Comparison of ENCODE assay signal across 1 cellular context in the genomic region with DNA sequence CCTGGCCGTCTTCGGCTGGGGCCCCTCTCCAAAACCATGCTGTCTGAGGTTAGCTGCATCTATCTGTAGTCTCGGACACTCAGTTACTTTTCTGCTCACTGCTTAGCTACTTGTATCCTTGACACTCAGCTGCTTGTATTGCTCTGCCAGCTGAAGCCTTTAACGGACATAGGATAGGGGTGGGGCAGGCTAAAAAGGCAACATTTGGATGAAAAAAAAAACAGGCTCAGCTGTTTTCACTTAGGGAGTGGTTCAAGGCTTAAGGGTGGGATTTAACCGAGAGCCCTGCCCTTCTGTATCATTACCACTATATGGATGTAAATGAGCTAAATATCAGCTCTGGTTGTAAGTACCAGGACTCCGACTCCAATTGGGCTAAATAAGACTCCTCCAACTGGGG.
TF ChIP-seq lines count a peak whose summit lies in the region.

No MANE protein-coding gene starts in this region.

TF ChIP-seq in IMR-90, 13 proteins besides CTCF, POLR2A, EP300 and RAD21:
- TF ChIP-seq, protein P1, sequence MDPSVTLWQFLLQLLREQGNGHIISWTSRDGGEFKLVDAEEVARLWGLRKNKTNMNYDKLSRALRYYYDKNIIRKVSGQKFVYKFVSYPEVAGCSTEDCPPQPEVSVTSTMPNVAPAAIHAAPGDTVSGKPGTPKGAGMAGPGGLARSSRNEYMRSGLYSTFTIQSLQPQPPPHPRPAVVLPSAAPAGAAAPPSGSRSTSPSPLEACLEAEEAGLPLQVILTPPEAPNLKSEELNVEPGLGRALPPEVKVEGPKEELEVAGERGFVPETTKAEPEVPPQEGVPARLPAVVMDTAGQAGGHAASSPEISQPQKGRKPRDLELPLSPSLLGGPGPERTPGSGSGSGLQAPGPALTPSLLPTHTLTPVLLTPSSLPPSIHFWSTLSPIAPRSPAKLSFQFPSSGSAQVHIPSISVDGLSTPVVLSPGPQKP (IDR thresholded peaks at IDR 0.05; ENCODE audit: borderline replicate concordance, low read depth, low read length) = no peak
- TF ChIP-seq RCOR1 (IDR thresholded peaks at IDR 0.05; ENCODE audit: insufficient replicate concordance, low read length) (no peak), MXI1 (IDR thresholded peaks at IDR 0.05; ENCODE audit: borderline replicate concordance, low read depth, low read length) (no peak), CHD1 (IDR thresholded peaks at IDR 0.05; ENCODE audit: low read depth, low read length) (no peak), MAZ (IDR thresholded peaks at IDR 0.05; ENCODE audit: borderline replicate concordance, low read depth, low read length) (no peak), FOS (IDR thresholded peaks at IDR 0.05; ENCODE audit: low read depth, low read length) (no peak), RFX5 (IDR thresholded peaks at IDR 0.05; ENCODE audit: low read depth, low read length) (no peak), NFE2L2 (IDR thresholded peaks at IDR 0.05; ENCODE audit: low read depth, low read length) (no peak), BHLHE40 (IDR thresholded peaks at IDR 0.05; ENCODE audit: low read depth, low read length) (no peak), SMC3 (IDR thresholded peaks at IDR 0.05; ENCODE audit: low read depth, low read length) (no peak), MAFK (IDR thresholded peaks at IDR 0.05; ENCODE audit: low read depth, low read length) (no peak), CEBPB (IDR thresholded peaks at IDR 0.05; ENCODE audit: low read depth, low read length) (no peak)
- TF ChIP-seq, protein P2, sequence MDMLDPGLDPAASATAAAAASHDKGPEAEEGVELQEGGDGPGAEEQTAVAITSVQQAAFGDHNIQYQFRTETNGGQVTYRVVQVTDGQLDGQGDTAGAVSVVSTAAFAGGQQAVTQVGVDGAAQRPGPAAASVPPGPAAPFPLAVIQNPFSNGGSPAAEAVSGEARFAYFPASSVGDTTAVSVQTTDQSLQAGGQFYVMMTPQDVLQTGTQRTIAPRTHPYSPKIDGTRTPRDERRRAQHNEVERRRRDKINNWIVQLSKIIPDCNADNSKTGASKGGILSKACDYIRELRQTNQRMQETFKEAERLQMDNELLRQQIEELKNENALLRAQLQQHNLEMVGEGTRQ (IDR thresholded peaks at IDR 0.05; ENCODE audit: low read depth, low read length) = no peak
